In genomic region chr3:77042892-77043291, GRCh38 we compare ENCODE assay signal across 13 cellular contexts. TPM values are rescaled to one million over a fixed set of nuclear protein-coding genes. Genes with fewer than 3 reads are reported as not detected.
DNase-seq lines count a peak whose midpoint lies in the region; FAIRE-seq and TF ChIP-seq lines count a peak whose summit lies in the region.
"Had no signal": no experiment of that assay in that cellular context is flagged by ENCODE, and none has a peak within 500 bp of the region (broad histone marks: within the 10 kb centered on the region; RNA-seq: fewer than 3 reads in every experiment).

No MANE protein-coding gene starts in this region.

- H3F3A ChIP-seq in neural progenitor cell (ENCODE audit: low read depth), result peaks cover 26% of the 10 kb centered on the region

- H3K9me3 Mint-ChIP-seq in neural progenitor cell, result peaks cover 6% of the 10 kb centered on the region

- no peak for FAIRE-seq in small intestine (lab: Jason Lieb, UNC)

- H3K9me3 ChIP-seq in neural progenitor cell (ENCODE audit: low read depth) (no peaks in the 10 kb centered on the region), sigmoid colon (no peaks in the 10 kb centered on the region), small intestine (ENCODE audit: control insufficient read depth, low read depth) (no peaks in the 10 kb centered on the region)
- H3K9me3 ChIP-seq: adrenal gland had no signal

- no peak overlapping the region for H3K27ac Mint-ChIP-seq in neural progenitor cell
- H3K27ac Mint-ChIP-seq: activated CD4-positive, alpha-beta memory T cell treated with anti-CD3 and anti-CD28 coated beads for 36 hours had no signal

- 28 to 42% methylated on average over 2 of the region's 2 CpGs for WGBS in sigmoid colon, 2 donors
- 17 to 36% (median 24%) methylated on average over 2 of the region's 2 CpGs for WGBS in small intestine, 3 donors

- H3K9ac ChIP-seq in neural progenitor cell, result no peak overlapping the region

- no peak for TF ChIP-seq EP300 in sigmoid colon (IDR thresholded peaks at IDR 0.05)

- peaks cover 17% of the 10 kb centered on the region for H3K4me1 Mint-ChIP-seq in neural progenitor cell

- H3K27ac ChIP-seq in dorsolateral prefrontal cortex, result peak overlapping the region in 1 of 59 donors; percentile 10
- H3K27ac ChIP-seq in neural progenitor cell, result no peak overlapping the region
- H3K27ac ChIP-seq in sigmoid colon, result no peak overlapping the region
- no peak overlapping the region for H3K27ac ChIP-seq in small intestine (ENCODE audit: low read depth in 1 of 2, low read length in 1 of 2)
- H3K27ac ChIP-seq: adrenal gland had no signal

- no peak overlapping the region for H2AFZ ChIP-seq in neural progenitor cell (replicated peaks)

- H3K36me3 Mint-ChIP-seq in neural progenitor cell, result peaks cover 5% of the 10 kb centered on the region

- H3K79me2 ChIP-seq in neural progenitor cell (ENCODE audit: low read depth), result no peaks in the 10 kb centered on the region

- H3K4me2 ChIP-seq in neural progenitor cell, result peak overlapping the region; percentile 26

- H3K4me3 Mint-ChIP-seq in neural progenitor cell, result peak overlapping the region; percentile 98
- H3K4me3 Mint-ChIP-seq: activated CD4-positive, alpha-beta memory T cell treated with anti-CD3 and anti-CD28 coated beads for 36 hours had no signal

- H3K27me3 Mint-ChIP-seq in neural progenitor cell (ENCODE audit: insufficient read depth, low read depth), result peaks cover 4% of the 10 kb centered on the region

- peak; percentile 55 for DNase-seq in DMS 273 (lab: John Stamatoyannopoulos, UW; ENCODE audit: unreplicated experiment)
- no peak for DNase-seq in DMS 273 treated with DMSO at 0.1 percent for 48 hours (lab: John Stamatoyannopoulos, UW)
- DNase-seq in NCI-H82 (lab: John Stamatoyannopoulos, UW), result peak; percentile 80
- peak in 1 of 10 donors; percentile 24 for DNase-seq in dorsolateral prefrontal cortex
- peak; percentile 26 for DNase-seq in neural progenitor cell (ENCODE audit: low spot score)
- DNase-seq in NCI-H187 treated with DMSO at 0.1 percent for 48 hours (lab: John Stamatoyannopoulos, UW), result no peak
- DNase-seq in sigmoid colon, result no peak
- DNase-seq in small intestine, result no peak
- DNase-seq: 8988T; activated CD4-positive, alpha-beta memory T cell treated with anti-CD3 and anti-CD28 coated beads for 36 hours; adrenal gland; erythroblast; kidney glomerular epithelial cell had no signal

- H3K27me3 ChIP-seq in dorsolateral prefrontal cortex, result peaks cover 0 to 36% (median 0%) of the 10 kb centered on the region in 45 donors
- peaks cover 16% of the 10 kb centered on the region for H3K27me3 ChIP-seq in neural progenitor cell
- H3K27me3 ChIP-seq in sigmoid colon, result peaks cover 0 to 26% (median 7%) of the 10 kb centered on the region in 3 donors
- H3K27me3 ChIP-seq in small intestine (ENCODE audit: control insufficient read depth in 2 of 2, insufficient read depth in 2 of 2, low read length in 2 of 2), result peaks cover 0 to 5% of the 10 kb centered on the region in 2 donors

- no peaks in the 10 kb centered on the region for H4K20me1 ChIP-seq in neural progenitor cell (ENCODE audit: low read depth)

- H3K36me3 ChIP-seq in neural progenitor cell (no peaks in the 10 kb centered on the region), sigmoid colon (no peaks in the 10 kb centered on the region), small intestine (ENCODE audit: control insufficient read depth in 2 of 2, insufficient read depth in 2 of 2, low read length in 2 of 2) (no peaks in the 10 kb centered on the region)
- H3K36me3 ChIP-seq: adrenal gland had no signal

- no peak for TF ChIP-seq POLR2A in sigmoid colon (IDR thresholded peaks at IDR 0.05)

- TF ChIP-seq CTCF in dorsolateral prefrontal cortex (IDR thresholded peaks at IDR 0.05 in 54 of 56, conservative IDR thresholded peaks at IDR 0.05 in 2 of 56; ENCODE audit: low read depth in 1 of 56, partially characterized antibody in 56 of 56), result peak in 43 of 56 donors; percentile 17 to 60 (median 39)
- peak; percentile 61 for TF ChIP-seq CTCF in neural progenitor cell (IDR thresholded peaks at IDR 0.05)
- no peak for TF ChIP-seq CTCF in sigmoid colon (IDR thresholded peaks at IDR 0.05)

- H3K4me3 ChIP-seq in dorsolateral prefrontal cortex (peak overlapping the region in 37 of 59 donors; percentile 1 to 80 (median 70)), neural progenitor cell (no peak overlapping the region), sigmoid colon (no peak overlapping the region), small intestine (ENCODE audit: low read depth in 1 of 2, low read length in 2 of 2) (no peak overlapping the region)
- H3K4me3 ChIP-seq: adrenal gland had no signal

- H3K4me1 ChIP-seq in neural progenitor cell, result peaks cover 15% of the 10 kb centered on the region
- peaks cover 0 to 21% (median 20%) of the 10 kb centered on the region in 4 donors for H3K4me1 ChIP-seq in sigmoid colon
- peaks cover 0 to 2% of the 10 kb centered on the region in 2 donors for H3K4me1 ChIP-seq in small intestine (ENCODE audit: control insufficient read depth in 2 of 2, insufficient read depth in 1 of 2, low read depth in 1 of 2, low read length in 1 of 2)

- intact Hi-C loops in dorsolateral prefrontal cortex (cut with DNase I), result loop anchor here (5.0 to 10.0 kb wide), 2 partner anchors 1452 to 1599 kb away; no protein-coding TSS in a partner anchor
- intact Hi-C loops in sigmoid colon (cut with DNase I), result no loop called here

RNA-seq across cellular contexts. Expression of gene ROBO2, which starts 3.0 kb away (rescaled TPM):
- total RNA-seq in dorsolateral prefrontal cortex, result 100 to 1,000 TPM in 2 of 120 experiments, 10 to 100 TPM in 118; 14.8 to 109 (median 64.7) TPM
- total RNA-seq in neural progenitor cell (ENCODE audit: low replicate concordance), result 12.3 and 15.0 TPM in 2 replicates
- total RNA-seq in sigmoid colon, result 1 to 10 TPM in 2 of 4 donors, under 1 TPM in 2; 0.27 to 2.9 (median 1.5) TPM
- under 1 TPM in 2 of 3 donors, not detected in 1; 0.23 to 0.44 TPM for polyA plus RNA-seq in sigmoid colon
- polyA plus RNA-seq in small intestine, result 1 to 10 TPM in 1 of 3 donors, under 1 TPM in 1, not detected in 1; under 0.01 to 1.7 TPM
- total RNA-seq: activated CD4-positive, alpha-beta memory T cell treated with anti-CD3 and anti-CD28 coated beads for 36 hours had no signal

Comparison
In these comparisons a context has a peak if more than half of its experiments do, and no peak if none do; other contexts are left out.
1. DNase-seq: peak in DMS 273 (single experiment), NCI-H82 (single experiment) and neural progenitor cell (single experiment); none in DMS 273 treated with DMSO at 0.1 percent for 48 hours (single experiment), NCI-H187 treated with DMSO at 0.1 percent for 48 hours (single experiment), sigmoid colon (single experiment) and small intestine (single experiment).
2. H3K4me3 ChIP-seq: peak in dorsolateral prefrontal cortex (37 of 59); none in neural progenitor cell (single experiment), sigmoid colon (0 of 4) and small intestine (0 of 2).
3. CTCF ChIP-seq: peak in dorsolateral prefrontal cortex (43 of 56) and neural progenitor cell (single experiment); none in sigmoid colon (0 of 4).